ENCODE assay signal across 12 cellular contexts in the genomic region with DNA sequence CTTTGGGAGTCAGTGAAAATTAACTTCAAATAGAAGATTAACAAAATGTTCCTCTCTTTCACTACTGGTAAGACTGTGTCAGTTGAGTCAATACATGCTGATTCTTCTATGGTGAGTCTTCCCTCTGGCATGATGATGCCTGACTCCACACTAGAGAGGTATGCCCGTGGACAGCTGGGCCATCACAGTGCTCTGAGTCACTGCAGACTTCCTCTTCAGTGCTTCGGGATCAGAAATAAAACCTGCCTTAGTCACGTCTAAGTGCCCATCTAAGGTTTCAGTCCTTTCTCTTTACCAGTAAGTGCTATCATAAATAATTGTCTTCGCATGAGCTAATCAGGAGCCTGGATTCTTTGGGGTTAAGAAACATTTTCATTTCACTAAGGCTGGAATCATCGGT. TPM values are rescaled to one million over a fixed set of nuclear protein-coding genes. Genes with fewer than 3 reads are reported as not detected.
DNase-seq lines count a peak whose midpoint lies in the region; ATAC-seq, FAIRE-seq and TF ChIP-seq lines count a peak whose summit lies in the region.
"Had no signal": no experiment of that assay in that cellular context is flagged by ENCODE, and none has a peak within 500 bp of the region (broad histone marks: within the 10 kb centered on the region; RNA-seq: fewer than 3 reads in every experiment).

No MANE protein-coding gene starts in this region.

- H4K20me1 ChIP-seq in HepG2 (ENCODE audit: insufficient read depth, low read length), result no peaks in the 10 kb centered on the region

- H3K36me3 ChIP-seq in HepG2 (replicated peaks in 1 of 2; ENCODE audit: control insufficient read depth in 1 of 2, insufficient read depth in 2 of 2, low read length in 2 of 2), result no peaks in the 10 kb centered on the region
- no peaks in the 10 kb centered on the region for H3K36me3 ChIP-seq in right lobe of liver
- H3K36me3 ChIP-seq in Panc1 (ENCODE audit: control insufficient read depth, insufficient read depth, low read length), result no peaks in the 10 kb centered on the region
- no peaks in the 10 kb centered on the region for H3K36me3 ChIP-seq in transverse colon
- H3K36me3 ChIP-seq in ascending aorta, result no peaks in the 10 kb centered on the region
- H3K36me3 ChIP-seq: upper lobe of left lung had no signal

- POLR2A ChIA-PET in HepG2 (lab: Yijun Ruan, JAX) (no interaction called here), Panc1 (lab: Charles Lee) (no interaction called here)

- H3K9me3 ChIP-seq in HepG2 (ENCODE audit: low read length) (no peaks in the 10 kb centered on the region), right lobe of liver (no peaks in the 10 kb centered on the region), Panc1 (ENCODE audit: control insufficient read depth, insufficient read depth, low read depth, low read length) (no peaks in the 10 kb centered on the region), transverse colon (no peaks in the 10 kb centered on the region), ascending aorta (no peaks in the 10 kb centered on the region)
- H3K9me3 ChIP-seq: upper lobe of left lung had no signal

- DNase-seq in HepG2 (ENCODE audit: low spot score) (peak; percentile 20), right lobe of liver (no peak), Panc1 (ENCODE audit: low read depth, low spot score) (peak; percentile 83), fibroblast of the aortic adventitia (ENCODE audit: low read depth) (peak; percentile 94), transverse colon (no peak), ascending aorta (ENCODE audit: low spot score in 2 of 2) (no peak), AML-193 (lab: John Stamatoyannopoulos, UW) (no peak)
- DNase-seq: upper lobe of left lung had no signal

- H3K27me3 ChIP-seq in HepG2 (ENCODE audit: control insufficient read depth in 1 of 2, insufficient read depth in 2 of 2, low read length in 2 of 2) (no peaks in the 10 kb centered on the region; a peak in 2 of 5 replicates), right lobe of liver (no peaks in the 10 kb centered on the region), Panc1 (ENCODE audit: control insufficient read depth, insufficient read depth, low read length) (no peaks in the 10 kb centered on the region), transverse colon (no peaks in the 10 kb centered on the region), ascending aorta (no peaks in the 10 kb centered on the region)
- H3K27me3 ChIP-seq: upper lobe of left lung had no signal

- TF ChIP-seq POLR2A in HepG2 (IDR thresholded peaks at IDR 0.05; ENCODE audit: insufficient read depth in 1 of 2, low read depth in 2 of 2, low read length in 2 of 2) (no peak), right lobe of liver (IDR thresholded peaks at IDR 0.05) (no peak), transverse colon (IDR thresholded peaks at IDR 0.05) (no peak)

- no peak for TF ChIP-seq CTCF in HepG2 (CRISPR knock-in tag; IDR thresholded peaks at IDR 0.05)
- TF ChIP-seq CTCF in right lobe of liver (IDR thresholded peaks at IDR 0.05), result no peak
- no peak for TF ChIP-seq CTCF in Panc1 (IDR thresholded peaks at IDR 0.05)
- TF ChIP-seq CTCF in fibroblast of the aortic adventitia (IDR thresholded peaks at IDR 0.05; ENCODE audit: insufficient read depth, low read length), result no peak
- no peak for TF ChIP-seq CTCF in transverse colon (IDR thresholded peaks at IDR 0.05)
- no peak for TF ChIP-seq CTCF in ascending aorta (IDR thresholded peaks at IDR 0.05)

- TF ChIP-seq EP300 in HepG2 (IDR thresholded peaks at IDR 0.05; ENCODE audit: low read depth in 2 of 2, low read length in 2 of 2) (no peak), HepG2 (CRISPR knock-in tag; IDR thresholded peaks at IDR 0.05; ENCODE audit: borderline replicate concordance) (no peak), transverse colon (IDR thresholded peaks at IDR 0.05; ENCODE audit: low read depth) (no peak)

- ATAC-seq in HepG2, result no peak; the same call in 2 of the 3 replicates
- no peak for ATAC-seq in right lobe of liver
- ATAC-seq in Panc1, result peak; percentile 94
- ATAC-seq in HG03460 (IDR thresholded peaks at IDR 0.05; ENCODE audit: unreplicated experiment), result no peak

- H2AFZ ChIP-seq in HepG2 (ENCODE audit: low read length), result no peak overlapping the region

- H3K9ac ChIP-seq in HepG2 (ENCODE audit: insufficient read depth, low read depth, low read length), result no peak overlapping the region

- H3K4me3 ChIP-seq in HepG2 (replicated peaks in 1 of 3; ENCODE audit: insufficient read depth in 1 of 3, low read depth in 2 of 3, low read length in 3 of 3) (no peak overlapping the region), right lobe of liver (no peak overlapping the region), Panc1 (ENCODE audit: low read depth in 2 of 2, low read length in 2 of 2) (no peak overlapping the region), fibroblast of the aortic adventitia (ENCODE audit: low read depth, low read length) (no peak overlapping the region), transverse colon (no peak overlapping the region), ascending aorta (no peak overlapping the region)
- H3K4me3 ChIP-seq: SK-N-MC, upper lobe of left lung had no signal

- CTCF ChIA-PET in HepG2 (lab: Yijun Ruan, JAX; ENCODE audit: low intra/inter-chr PET ratio, low total read pairs) (no interaction called here), Panc1 (lab: Charles Lee) (no interaction called here)

- no peaks in the 10 kb centered on the region for H3K4me1 ChIP-seq in HepG2 (ENCODE audit: insufficient read depth, low read length)
- no peaks in the 10 kb centered on the region for H3K4me1 ChIP-seq in right lobe of liver
- no peaks in the 10 kb centered on the region for H3K4me1 ChIP-seq in Panc1 (ENCODE audit: control insufficient read depth, insufficient read depth, low read length)
- peaks cover 0 to 3% (median 0%) of the 10 kb centered on the region in 4 donors for H3K4me1 ChIP-seq in transverse colon
- no peaks in the 10 kb centered on the region for H3K4me1 ChIP-seq in ascending aorta
- H3K4me1 ChIP-seq: upper lobe of left lung had no signal

- TF ChIP-seq RAD21 in HepG2 (CRISPR knock-in tag; IDR thresholded peaks at IDR 0.05), result no peak

- no peak for FAIRE-seq in HepG2 (lab: Jason Lieb, UNC)

- no peaks in the 10 kb centered on the region for H3K79me2 ChIP-seq in HepG2 (ENCODE audit: insufficient read depth, low read length)

- 12% methylated on average over 5 of the region's 5 CpGs for WGBS in HepG2 (ENCODE audit: low lambda C conversion rate)
- 70% methylated on average over 5 of the region's 5 CpGs for WGBS in right lobe of liver (ENCODE audit: insufficient coverage, low coverage, low lambda C conversion rate, missing lambda C conversion rate)
- WGBS in transverse colon (ENCODE audit: low coverage in 1 of 2), 2 donors, result 58 to 76% methylated on average over 2 to 5 of the region's 5 CpGs

- intact Hi-C loops in HepG2 (cut with micrococcal nuclease; ENCODE audit: unreplicated experiment), result no loop called here
- intact Hi-C loops in right lobe of liver (cut with DNase I), result no loop called here
- intact Hi-C loops in Panc1 (cut with micrococcal nuclease; ENCODE audit: unreplicated experiment), result no loop called here
- intact Hi-C loops in transverse colon (cut with DNase I; ENCODE audit: low total_unique reads), result no loop called here
- intact Hi-C loops in ascending aorta (cut with DNase I), result no loop called here

- no TSS peak for BruUV-seq in HepG2 (replicated peaks; lab: Mats Ljungman, UMichigan)
- no TSS peak for BruUV-seq in Panc1 (replicated peaks; lab: Mats Ljungman, UMichigan)

- no peak overlapping the region for H3K4me2 ChIP-seq in HepG2 (ENCODE audit: low read depth, low read length)

- in situ Hi-C loops in HepG2 (cut with HindIII; ENCODE audit: extremely low pct_ligation_motif_present, low pct_unique_long_range_greater_than_20kb) (no loop called here), Panc1 (cut with HindIII; ENCODE audit: low pct_unique_long_range_greater_than_20kb, low sequenced_read_pairs) (no loop called here), transverse colon (cut with MboI; ENCODE audit: low pct_ligation_motif_present in 1 of 4, low pct_unique_long_range_greater_than_20kb in 1 of 4, low sequenced_read_pairs in 3 of 4) (no loop called here)

- H3K27ac ChIP-seq in HepG2 (ENCODE audit: extremely low read length, insufficient read depth, low read length) (no peak overlapping the region), right lobe of liver (no peak overlapping the region), Panc1 (ENCODE audit: low read length) (no peak overlapping the region), transverse colon (peak overlapping the region in 3 of 4 donors; percentile 21 to 56 (median 49)), ascending aorta (no peak overlapping the region)
- H3K27ac ChIP-seq: SK-N-MC, upper lobe of left lung had no signal

RNA-seq across cellular contexts. Expression of a gene that starts 1.6 kb away (rescaled TPM):
- not detected in 2 replicates for total RNA-seq in HepG2 (2016; rRNA removed; fragmentation: Illumina TruSeq; extraction: Trizol)
- total RNA-seq in HepG2 (2016; cell fraction: cytosol; rRNA removed; fragmentation: Illumina TruSeq; extraction: Trizol; ENCODE audit: low read depth), result not detected in 2 replicates
- total RNA-seq in HepG2 (2016; cell fraction: insoluble cytoplasmic fraction; rRNA removed; fragmentation: Illumina TruSeq; extraction: Trizol), result not detected in 2 replicates
- total RNA-seq in HepG2 (2016; cell fraction: membrane; rRNA removed; fragmentation: Illumina TruSeq; extraction: Trizol), result not detected in 2 replicates
- total RNA-seq in HepG2 (2016; cell fraction: nucleus; rRNA removed; fragmentation: Illumina TruSeq; extraction: Trizol), result not detected in 2 replicates
- not detected in 2 replicates for polyA plus RNA-seq in HepG2 (2011; rRNA removed)
- polyA plus RNA-seq in HepG2 (2011; cell fraction: cytosol; rRNA removed), result not detected in 2 replicates
- not detected in 2 replicates for polyA plus RNA-seq in HepG2 (2011; cell fraction: nucleus; rRNA removed)
- polyA plus RNA-seq in HepG2 (2012), result not detected in 2 replicates
- not detected in 2 replicates for polyA plus RNA-seq in HepG2 (2016; cell fraction: cytosol; fragmentation: Illumina TruSeq; extraction: Trizol; ENCODE audit: low read depth)
- not detected in 2 replicates for polyA plus RNA-seq in HepG2 (2016; cell fraction: insoluble cytoplasmic fraction; fragmentation: Illumina TruSeq; extraction: Trizol; ENCODE audit: low read depth)
- polyA plus RNA-seq in HepG2 (2016; cell fraction: membrane; fragmentation: Illumina TruSeq; extraction: Trizol; ENCODE audit: low read depth), result not detected in 2 replicates
- polyA plus RNA-seq in HepG2 (2016; cell fraction: nucleus; fragmentation: Illumina TruSeq; extraction: Trizol; ENCODE audit: insufficient read depth, low read depth), result not detected in 2 replicates
- not detected in 2 replicates for polyA minus RNA-seq in HepG2 (2011; rRNA and poly(A)+ RNA removed; ENCODE audit: low replicate concordance)
- polyA minus RNA-seq in HepG2 (2011; cell fraction: cytosol; rRNA and poly(A)+ RNA removed), result not detected in 2 replicates
- polyA minus RNA-seq in HepG2 (2011; cell fraction: nucleus; rRNA and poly(A)+ RNA removed), result not detected in 2 replicates
- total RNA-seq in right lobe of liver, result under 1 TPM in 2 of 6 experiments, not detected in 4; 0.19 to 0.23 TPM
- total RNA-seq in Panc1 (2021; ENCODE audit: unreplicated experiment), result not detected
- polyA plus RNA-seq in Panc1 (2012; ENCODE audit: insufficient read length), result not detected
- total RNA-seq in fibroblast of the aortic adventitia (ENCODE audit: low replicate concordance), result 0.09 TPM in 1 of 2 replicates, not detected in the other
- 1 to 10 TPM in 3 of 4 donors, not detected in 1; 1.4 to 3.8 (median 1.8) TPM for total RNA-seq in transverse colon
- not detected for total RNA-seq in ascending aorta
- total RNA-seq: aorta, neural crest cell, upper lobe of left lung had no signal

RNA-seq across cellular contexts. Expression of a gene that starts 49.1 kb away (rescaled TPM):
- total RNA-seq in HepG2 (2016; rRNA removed; fragmentation: Illumina TruSeq; extraction: Trizol) (47.2 and 57.0 TPM in 2 replicates), right lobe of liver (10 to 100 TPM; 49.7 to 97.4 (median 69.1) TPM), Panc1 (2021; ENCODE audit: unreplicated experiment) (78.5 TPM), fibroblast of the aortic adventitia (ENCODE audit: low replicate concordance) (45.5 and 148 TPM in 2 replicates), transverse colon (10 to 100 TPM; 23.2 to 77.8 (median 33.8) TPM), ascending aorta (57.4 TPM)
- total RNA-seq in HepG2 (2016; cell fraction: cytosol; rRNA removed; fragmentation: Illumina TruSeq; extraction: Trizol; ENCODE audit: low read depth), result 8.6 and 10.3 TPM in 2 replicates
- total RNA-seq in HepG2 (2016; cell fraction: insoluble cytoplasmic fraction; rRNA removed; fragmentation: Illumina TruSeq; extraction: Trizol), result 52.2 and 60.9 TPM in 2 replicates
- total RNA-seq in HepG2 (2016; cell fraction: membrane; rRNA removed; fragmentation: Illumina TruSeq; extraction: Trizol), result 15.1 and 18.8 TPM in 2 replicates
- 84.2 and 90.4 TPM in 2 replicates for total RNA-seq in HepG2 (2016; cell fraction: nucleus; rRNA removed; fragmentation: Illumina TruSeq; extraction: Trizol)
- polyA plus RNA-seq in HepG2 (2011; rRNA removed), result 23.5 and 26.3 TPM in 2 replicates
- polyA plus RNA-seq in HepG2 (2011; cell fraction: cytosol; rRNA removed), result 11.0 and 16.7 TPM in 2 replicates
- polyA plus RNA-seq in HepG2 (2011; cell fraction: nucleus; rRNA removed), result 23.0 and 25.6 TPM in 2 replicates
- 27.2 and 30.8 TPM in 2 replicates for polyA plus RNA-seq in HepG2 (2012)
- polyA plus RNA-seq in HepG2 (2016; cell fraction: cytosol; fragmentation: Illumina TruSeq; extraction: Trizol; ENCODE audit: low read depth), result 12.2 and 19.7 TPM in 2 replicates
- polyA plus RNA-seq in HepG2 (2016; cell fraction: insoluble cytoplasmic fraction; fragmentation: Illumina TruSeq; extraction: Trizol; ENCODE audit: low read depth), result 34.6 and 35.9 TPM in 2 replicates
- 9.4 and 10.0 TPM in 2 replicates for polyA plus RNA-seq in HepG2 (2016; cell fraction: membrane; fragmentation: Illumina TruSeq; extraction: Trizol; ENCODE audit: low read depth)
- polyA plus RNA-seq in HepG2 (2016; cell fraction: nucleus; fragmentation: Illumina TruSeq; extraction: Trizol; ENCODE audit: insufficient read depth, low read depth), result 80.2 and 84.3 TPM in 2 replicates
- polyA minus RNA-seq in HepG2 (2011; rRNA and poly(A)+ RNA removed; ENCODE audit: low replicate concordance), result 16.3 and 39.4 TPM in 2 replicates
- 21.6 and 23.5 TPM in 2 replicates for polyA minus RNA-seq in HepG2 (2011; cell fraction: cytosol; rRNA and poly(A)+ RNA removed)
- 68.1 and 82.7 TPM in 2 replicates for polyA minus RNA-seq in HepG2 (2011; cell fraction: nucleus; rRNA and poly(A)+ RNA removed)
- polyA plus RNA-seq in Panc1 (2012; ENCODE audit: insufficient read length), result 47.3 TPM

Comparison
In these comparisons a context has a peak if more than half of its experiments do, and no peak if none do; other contexts are left out.
1. DNase-seq: peak in HepG2 (single experiment), Panc1 (single experiment) and fibroblast of the aortic adventitia (single experiment); none in right lobe of liver (0 of 3), transverse colon (single experiment), ascending aorta (0 of 2) and AML-193 (0 of 2).
2. H3K27ac ChIP-seq: peak in transverse colon (3 of 4); none in HepG2 (single experiment), right lobe of liver (0 of 3), Panc1 (single experiment) and ascending aorta (0 of 2).